In genomic region chr20:3172933-3173581, GRCh38 we compare ENCODE assay signal across 1 cellular context.
TF ChIP-seq lines count a peak whose summit lies in the region.

LZTS3 (minus strand) TSS chr20:3173549; CDS start chr20:3167163, 6,386 bp downstream.

TF ChIP-seq in HEK293, 187 proteins besides CTCF, POLR2A, EP300 and RAD21 (continued from another document):
- TF ChIP-seq BCL6B (tag by site-specific recombination; IDR thresholded peaks at IDR 0.05), result no peak
- TF ChIP-seq SP7 (tag by site-specific recombination; IDR thresholded peaks at IDR 0.05), result peak; percentile 88
- no peak for TF ChIP-seq ZSCAN18 (tag by site-specific recombination; IDR thresholded peaks at IDR 0.05)
- no peak for TF ChIP-seq ZNF140 (tag by site-specific recombination; IDR thresholded peaks at IDR 0.05)
- no peak for TF ChIP-seq ZNF555 (tag by site-specific recombination; conservative IDR thresholded peaks at IDR 0.05)
- no peak for TF ChIP-seq ZNF354C (tag by site-specific recombination; IDR thresholded peaks at IDR 0.05; ENCODE audit: borderline replicate concordance, low read depth)
- TF ChIP-seq ZNF155 (tag by site-specific recombination; IDR thresholded peaks at IDR 0.05), result no peak
- TF ChIP-seq ZNF521 (tag by site-specific recombination; IDR thresholded peaks at IDR 0.05), result no peak
- TF ChIP-seq ZNF112 (tag by site-specific recombination; IDR thresholded peaks at IDR 0.05), result no peak
- no peak for TF ChIP-seq ZNF768 (tag by site-specific recombination; IDR thresholded peaks at IDR 0.05)
- TF ChIP-seq KLF7 (tag by site-specific recombination; IDR thresholded peaks at IDR 0.05; ENCODE audit: borderline replicate concordance), result peak; percentile 84; the same call in 1 of the 2 replicates
- TF ChIP-seq ZSCAN5A (tag by site-specific recombination; IDR thresholded peaks at IDR 0.05), result peak; percentile 29; the same call in 1 of the 2 replicates
- TF ChIP-seq ZNF843 (tag by site-specific recombination; IDR thresholded peaks at IDR 0.05), result peak; percentile 60; the same call in 1 of the 2 replicates
- TF ChIP-seq ZNF639 (tag by site-specific recombination; IDR thresholded peaks at IDR 0.05), result peak; percentile 84
- TF ChIP-seq ZNF549 (tag by site-specific recombination; IDR thresholded peaks at IDR 0.05), result no peak
- no peak for TF ChIP-seq PRDM2 (tag by site-specific recombination; IDR thresholded peaks at IDR 0.05; ENCODE audit: borderline replicate concordance)
- peak; percentile 95 for TF ChIP-seq KLF1 (tag by site-specific recombination; IDR thresholded peaks at IDR 0.05)
- TF ChIP-seq ZNF341 (tag by site-specific recombination; IDR thresholded peaks at IDR 0.05; ENCODE audit: low read depth), result no peak; the same call in 1 of the 2 replicates
- TF ChIP-seq ZNF157 (tag by site-specific recombination; IDR thresholded peaks at IDR 0.05), result no peak
- TF ChIP-seq ZNF280C (tag by site-specific recombination; IDR thresholded peaks at IDR 0.05), result no peak
- TF ChIP-seq HOXA7 (CRISPR knock-in tag; IDR thresholded peaks at IDR 0.05; ENCODE audit: borderline replicate concordance), result no peak
- TF ChIP-seq ZBTB26 (tag by site-specific recombination; optimal IDR thresholded peaks at IDR 0.05), result peak; percentile 85
- no peak for TF ChIP-seq ZNF311 (tag by site-specific recombination; IDR thresholded peaks at IDR 0.05; ENCODE audit: borderline replicate concordance)
- peak; percentile 82 for TF ChIP-seq ZBTB7A (tag by site-specific recombination; IDR thresholded peaks at IDR 0.05; ENCODE audit: low read depth)
- TF ChIP-seq MEIS1 (CRISPR knock-in tag; IDR thresholded peaks at IDR 0.05; ENCODE audit: borderline replicate concordance), result no peak
- peak; percentile 54; the same call in 1 of the 2 replicates for TF ChIP-seq BCL11B (tag by site-specific recombination; IDR thresholded peaks at IDR 0.05; ENCODE audit: low read depth)
- TF ChIP-seq ZFP41 (tag by site-specific recombination; IDR thresholded peaks at IDR 0.05; ENCODE audit: borderline replicate concordance), result no peak
- TF ChIP-seq ZNF449 (tag by site-specific recombination; IDR thresholded peaks at IDR 0.05), result peak; percentile 79
TF ChIP-seq in HEK293: peak in this region for 66.
